In genomic region chr11:46397526-46397925, GRCh38 we compare ENCODE assay signal across 22 cellular contexts. TPM values are rescaled to one million over a fixed set of nuclear protein-coding genes. Genes with fewer than 3 reads are reported as not detected.
A peak's percentile ranks its signal among the peaks of the same experiment; 100 is the strongest.
DNase-seq lines count a peak whose midpoint lies in the region; ATAC-seq and TF ChIP-seq lines count a peak whose summit lies in the region.
"Had no signal": no experiment of that assay in that cellular context is flagged by ENCODE, and none has a peak within 500 bp of the region (broad histone marks: within the 10 kb centered on the region; RNA-seq: fewer than 3 reads in every experiment).

No MANE protein-coding gene starts in this region.

- CTCF ChIA-PET in activated CD4-positive, alpha-beta T cell treated with anti-CD3 and anti-CD28 coated beads, Interleukin-2, amount 10 ng/mL, durations not matched to agents 7 days and 5 days (lab: Charles Lee) = interaction anchor here (1.4 kb wide), 1 partner anchor 18 kb away, joined by 3 read pairs; no protein-coding TSS in a partner anchor
- CTCF ChIA-PET in WTC11 (lab: Charles Lee) = interaction anchor here (1.3 kb wide), 1 partner anchor 9 kb away, joined by 5 read pairs; no protein-coding TSS in a partner anchor

- no peaks in the 10 kb centered on the region for H3K79me2 ChIP-seq in neural progenitor cell (ENCODE audit: low read depth)

- no peak overlapping the region for H3K9ac ChIP-seq in neural progenitor cell
- H3K9ac ChIP-seq: BLaER1 treated with 17β-estradiol and CSF1 and Interleukin-3, amounts not matched to agents 10 nM and 100 nM had no signal

- H3K9me3 ChIP-seq in right cardiac atrium (ENCODE audit: control insufficient read depth, low read length) = no peaks in the 10 kb centered on the region
- no peaks in the 10 kb centered on the region for H3K9me3 ChIP-seq in neural progenitor cell (ENCODE audit: low read depth)
- H3K9me3 ChIP-seq: BE2C; BLaER1 treated with 17β-estradiol and CSF1 and Interleukin-3, amounts not matched to agents 10 nM and 100 nM had no signal

- DNase-seq in activated CD4-positive, alpha-beta T cell treated with anti-CD3 and anti-CD28 coated beads, Interleukin-2, amount 10 ng/mL, durations not matched to agents 7 days and 5 days = no peak
- no peak for DNase-seq in activated CD4-positive, alpha-beta T cell treated with anti-CD3 and anti-CD28 coated beads, Interleukin-2, amount 50 U/mL, for 4 hours
- DNase-seq in right cardiac atrium (peak in 2 of 3 donors; percentile 33 to 53), Right ventricle myocardium inferior (ENCODE audit: missing footprints) (no peak), WTC11 (ENCODE audit: low spot score) (no peak), neural progenitor cell (ENCODE audit: low spot score) (no peak), HCEC 1CT (no peak)
- DNase-seq: AML-193; BE2C; CD4-positive, alpha-beta T cell; DMS53; DMS79 treated with DMSO at 0.1 percent for 48 hours; GF-D8 had no signal

- TF ChIP-seq CTCF in WTC11 (IDR thresholded peaks at IDR 0.05) = no peak
- no peak for TF ChIP-seq CTCF in neural progenitor cell (IDR thresholded peaks at IDR 0.05)

- no peak overlapping the region for H2AFZ ChIP-seq in neural progenitor cell (replicated peaks)
- H2AFZ ChIP-seq: GM23338 had no signal

- H3K4me3 Mint-ChIP-seq in activated CD4-positive, alpha-beta T cell treated with anti-CD3 and anti-CD28 coated beads, Interleukin-2, amount 10 ng/mL, durations not matched to agents 7 days and 5 days = no peak overlapping the region
- no peak overlapping the region for H3K4me3 Mint-ChIP-seq in WTC11
- H3K4me3 Mint-ChIP-seq in neural progenitor cell = peak overlapping the region; percentile 33
- H3K4me3 Mint-ChIP-seq: CD14-positive monocyte; CD4-positive, alpha-beta T cell; CD8-positive, alpha-beta memory T cell; GM23338 had no signal

- H4K20me1 ChIP-seq in neural progenitor cell (ENCODE audit: low read depth) = peaks cover 22% of the 10 kb centered on the region

- 94% methylated on average over 19 of the region's 19 CpGs for WGBS in right cardiac atrium

- no peaks in the 10 kb centered on the region for H3K36me3 ChIP-seq in neural progenitor cell
- H3K36me3 ChIP-seq: BE2C had no signal

- no peak overlapping the region for H3K4me2 ChIP-seq in neural progenitor cell
- H3K4me2 ChIP-seq: BLaER1 treated with 17β-estradiol and CSF1 and Interleukin-3, amounts not matched to agents 10 nM and 100 nM; GM23338 had no signal

- H3K4me3 ChIP-seq in right cardiac atrium (ENCODE audit: low read length) (no peak overlapping the region), neural progenitor cell (no peak overlapping the region)
- H3K4me3 ChIP-seq: BLaER1 treated with 17β-estradiol and CSF1 and Interleukin-3, amounts not matched to agents 10 nM and 100 nM; GM23338 had no signal

- ATAC-seq in right cardiac atrium = no peak
- no peak for ATAC-seq in Right ventricle myocardium inferior
- no peak for ATAC-seq in WTC11
- ATAC-seq in HG03175 (IDR thresholded peaks at IDR 0.05; ENCODE audit: unreplicated experiment) = no peak
- ATAC-seq: GM23338, HCT116 had no signal

- intact Hi-C loops in right cardiac atrium (cut with DNase I) = no loop called here
- intact Hi-C loops in Right ventricle myocardium inferior (cut with DNase I) = no loop called here

- peaks cover 7% of the 10 kb centered on the region for H3K4me1 Mint-ChIP-seq in activated CD4-positive, alpha-beta T cell treated with anti-CD3 and anti-CD28 coated beads, Interleukin-2, amount 10 ng/mL, durations not matched to agents 7 days and 5 days
- H3K4me1 Mint-ChIP-seq in WTC11 (peaks cover 8% of the 10 kb centered on the region), neural progenitor cell (peaks cover 9% of the 10 kb centered on the region)

- H3K27ac Mint-ChIP-seq in activated CD4-positive, alpha-beta T cell treated with anti-CD3 and anti-CD28 coated beads, Interleukin-2, amount 10 ng/mL, durations not matched to agents 7 days and 5 days = peak overlapping the region; percentile 69
- H3K27ac Mint-ChIP-seq in WTC11 (peak overlapping the region; percentile 50; the same call in 1 of the 2 replicates), neural progenitor cell (no peak overlapping the region)
- H3K27ac Mint-ChIP-seq: CD14-positive monocyte; CD4-positive, alpha-beta T cell; GM23338 had no signal

- no peaks in the 10 kb centered on the region for H3K4me1 ChIP-seq in right cardiac atrium (ENCODE audit: control insufficient read depth, insufficient read depth, low read length)
- H3K4me1 ChIP-seq in neural progenitor cell = no peaks in the 10 kb centered on the region
- H3K4me1 ChIP-seq: BE2C had no signal

- H3K27me3 ChIP-seq in right cardiac atrium (ENCODE audit: control insufficient read depth, insufficient read depth) (no peaks in the 10 kb centered on the region), neural progenitor cell (peaks cover 18% of the 10 kb centered on the region)

- no peak overlapping the region for H3K27ac ChIP-seq in right cardiac atrium (ENCODE audit: low read length)
- no peak overlapping the region for H3K27ac ChIP-seq in neural progenitor cell
- H3K27ac ChIP-seq: 22Rv1; BLaER1 treated with 17β-estradiol and CSF1 and Interleukin-3, amounts not matched to agents 10 nM and 100 nM had no signal

- peaks cover 13% of the 10 kb centered on the region for H3K36me3 Mint-ChIP-seq in activated CD4-positive, alpha-beta T cell treated with anti-CD3 and anti-CD28 coated beads, Interleukin-2, amount 10 ng/mL, durations not matched to agents 7 days and 5 days (ENCODE audit: low read depth)
- peaks cover under 1% of the 10 kb centered on the region; the same call in 1 of the 2 replicates for H3K36me3 Mint-ChIP-seq in WTC11
- H3K36me3 Mint-ChIP-seq in neural progenitor cell = peaks cover 11% of the 10 kb centered on the region

- no peaks in the 10 kb centered on the region for H3K9me3 Mint-ChIP-seq in activated CD4-positive, alpha-beta T cell treated with anti-CD3 and anti-CD28 coated beads, Interleukin-2, amount 10 ng/mL, durations not matched to agents 7 days and 5 days
- H3K9me3 Mint-ChIP-seq in WTC11 (no peaks in the 10 kb centered on the region), neural progenitor cell (no peaks in the 10 kb centered on the region)
- H3K9me3 Mint-ChIP-seq: CD4-positive, alpha-beta T cell; GM23338 had no signal

- peaks cover 3% of the 10 kb centered on the region for H3F3A ChIP-seq in neural progenitor cell (ENCODE audit: low read depth)

- peaks cover 14% of the 10 kb centered on the region for H3K27me3 Mint-ChIP-seq in activated CD4-positive, alpha-beta T cell treated with anti-CD3 and anti-CD28 coated beads, Interleukin-2, amount 10 ng/mL, durations not matched to agents 7 days and 5 days
- H3K27me3 Mint-ChIP-seq in WTC11 (ENCODE audit: low read depth) = peaks cover 13% of the 10 kb centered on the region
- peaks cover 10% of the 10 kb centered on the region for H3K27me3 Mint-ChIP-seq in neural progenitor cell (ENCODE audit: insufficient read depth, low read depth)

- POLR2A ChIA-PET in activated CD4-positive, alpha-beta T cell treated with anti-CD3 and anti-CD28 coated beads, Interleukin-2, amount 10 ng/mL, durations not matched to agents 7 days and 5 days (lab: Charles Lee) = no interaction called here
- POLR2A ChIA-PET in WTC11 (lab: Charles Lee) = no interaction called here

TF ChIP-seq in WTC11, 78 proteins besides CTCF, POLR2A, EP300 and RAD21 (continues in another document):
- TF ChIP-seq TCF7 (CRISPR knock-in tag; IDR thresholded peaks at IDR 0.05; ENCODE audit: low read depth) = no peak
- no peak for TF ChIP-seq IRF1 (CRISPR knock-in tag; IDR thresholded peaks at IDR 0.05)
- no peak for TF ChIP-seq NFATC4 (CRISPR knock-in tag; IDR thresholded peaks at IDR 0.05)
- TF ChIP-seq ZNF232 (CRISPR knock-in tag; IDR thresholded peaks at IDR 0.05) = no peak

RNA-seq across cellular contexts. Expression of gene CHRM4, which starts 6.0 kb away (rescaled TPM):
- total RNA-seq in activated CD4-positive, alpha-beta T cell treated with anti-CD3 and anti-CD28 coated beads, Interleukin-2, amount 10 ng/mL, durations not matched to agents 7 days and 5 days = under 1 TPM; 0.12 to 0.31 TPM
- total RNA-seq in right cardiac atrium (under 1 TPM in 2 of 4 donors, not detected in 2; 0.14 to 0.53 TPM), Right ventricle myocardium inferior (not detected), WTC11 (2021) (0.62 to 0.85 TPM (median 0.62 TPM) in 3 replicates), neural progenitor cell (ENCODE audit: low replicate concordance) (0.31 TPM in 1 of 2 replicates, not detected in the other)
- polyA plus RNA-seq in right cardiac atrium = 0.20 TPM
- total RNA-seq: CD8-positive, alpha-beta memory T cell; Daoy had no signal
- polyA plus RNA-seq: AG04450, GM23338 had no signal

RNA-seq across cellular contexts. Expression of gene MDK, which starts 16.1 kb away (rescaled TPM):
- 10 to 100 TPM in 1 of 2 experiments, 1 to 10 TPM in 1; 8.2 to 10.5 TPM for total RNA-seq in activated CD4-positive, alpha-beta T cell treated with anti-CD3 and anti-CD28 coated beads, Interleukin-2, amount 10 ng/mL, durations not matched to agents 7 days and 5 days
- 10 to 100 TPM in 3 of 4 donors, 1 to 10 TPM in 1; 9.9 to 18.8 (median 11.9) TPM for total RNA-seq in right cardiac atrium
- 10.1 TPM for polyA plus RNA-seq in right cardiac atrium
- 3.2 TPM for total RNA-seq in Right ventricle myocardium inferior
- total RNA-seq in WTC11 (2021) = 560 to 611 TPM (median 602 TPM) in 3 replicates
- 600 and 1,035 TPM in 2 replicates for total RNA-seq in neural progenitor cell (ENCODE audit: low replicate concordance)
- polyA plus RNA-seq: CD14-positive monocyte had no signal

RNA-seq across cellular contexts. Expression of gene DGKZ, which starts 50.3 kb away (rescaled TPM):
- 100 to 1,000 TPM; 178 to 187 TPM for total RNA-seq in activated CD4-positive, alpha-beta T cell treated with anti-CD3 and anti-CD28 coated beads, Interleukin-2, amount 10 ng/mL, durations not matched to agents 7 days and 5 days
- total RNA-seq in right cardiac atrium (100 to 1,000 TPM in 2 of 4 donors, 10 to 100 TPM in 2; 75.8 to 108 (median 100) TPM), Right ventricle myocardium inferior (67.5 TPM), WTC11 (2021) (107 to 139 TPM (median 115 TPM) in 3 replicates), neural progenitor cell (ENCODE audit: low replicate concordance) (12.5 and 55.5 TPM in 2 replicates)
- polyA plus RNA-seq in right cardiac atrium = 87.5 TPM

Comparison
In these comparisons a context has a peak if more than half of its experiments do, and no peak if none do; other contexts are left out.
1. DNase-seq: peak in right cardiac atrium (2 of 3); none in activated CD4-positive, alpha-beta T cell treated with anti-CD3 and anti-CD28 coated beads, Interleukin-2, amount 10 ng/mL, durations not matched to agents 7 days and 5 days (single experiment), activated CD4-positive, alpha-beta T cell treated with anti-CD3 and anti-CD28 coated beads, Interleukin-2, amount 50 U/mL, for 4 hours (0 of 2), Right ventricle myocardium inferior (single experiment), WTC11 (single experiment), neural progenitor cell (single experiment) and HCEC 1CT (single experiment).
2. RNA of gene MDK, which starts 16.1 kb away (total RNA-seq): 600 to 1,035 TPM in neural progenitor cell and 560 to 611 TPM in WTC11; 9.9 to 18.8 TPM in right cardiac atrium, 8.2 to 10.5 TPM in activated CD4-positive, alpha-beta T cell treated with anti-CD3 and anti-CD28 coated beads, Interleukin-2, amount 10 ng/mL, durations not matched to agents 7 days and 5 days and 3.2 TPM in Right ventricle myocardium inferior (single experiment); every median in the first group is over 10 times any median in the second.